In the genomic region with DNA sequence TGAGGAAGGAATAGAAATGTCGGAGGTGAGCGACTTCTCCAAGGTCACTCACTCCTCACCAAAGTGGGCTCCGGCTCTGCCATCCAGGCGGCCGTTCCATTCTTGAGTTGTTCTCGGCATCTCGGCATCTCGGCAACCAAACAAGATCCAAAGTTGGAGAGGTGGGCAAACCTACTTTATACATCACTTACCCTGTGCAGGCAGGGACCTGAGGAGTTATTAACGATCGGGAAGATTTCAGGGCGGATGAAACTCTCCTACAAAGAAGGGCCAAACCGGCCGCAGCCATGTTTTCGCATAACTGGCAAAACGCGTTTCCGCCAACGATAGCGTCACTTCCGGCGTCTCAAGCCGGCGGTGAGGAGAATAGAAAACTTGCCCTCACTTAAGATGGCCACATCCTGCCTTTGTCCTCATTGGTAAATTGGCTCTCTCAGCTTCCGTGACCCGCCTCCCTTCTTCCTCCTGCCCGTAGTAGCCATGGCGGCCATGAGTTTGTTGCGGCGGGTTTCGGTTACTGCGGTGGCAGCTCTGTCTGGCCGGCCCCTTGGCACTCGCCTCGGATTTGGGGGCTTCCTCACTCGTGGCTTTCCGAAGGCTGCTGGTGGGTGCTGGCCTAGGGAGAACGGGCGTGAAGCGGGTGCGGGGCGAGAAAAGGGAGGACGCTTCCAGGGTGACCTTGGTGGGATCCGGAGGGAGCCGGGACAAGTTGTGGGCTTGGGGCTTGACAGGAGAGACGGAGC, we compare ENCODE assay signal across 8 cellular contexts. TPM values are rescaled to one million over a fixed set of nuclear protein-coding genes. Genes with fewer than 3 reads are reported as not detected.
A peak's percentile ranks its signal among the peaks of the same experiment; 100 is the strongest.
DNase-seq lines count a peak whose midpoint lies in the region; ATAC-seq, FAIRE-seq and TF ChIP-seq lines count a peak whose summit lies in the region.

Gene MRPL47 (minus strand): TSS at position 303 of the 743 bp plus-strand sequence. CDS start 14 bp downstream, at position 289.
Gene NDUFB5 (plus strand): TSS at position 459 of the 743 bp plus-strand sequence. CDS start 22 bp downstream, at position 481.

- peak within 1 kb of the TSS; percentile 99 for H4K8ac ChIP-seq in trophoblast cell (ENCODE audit: low read depth, low read length)

- H2BK5ac ChIP-seq in trophoblast cell (ENCODE audit: low read depth, low read length, poor library complexity): peak within 1 kb of the TSS; percentile 94

- H2BK120ac ChIP-seq in trophoblast cell (ENCODE audit: insufficient read depth, low read length, poor library complexity): peak within 1 kb of the TSS; percentile 82

- H3K27me3 Mint-ChIP-seq in T-cell: no peaks in the 10 kb centered on the region

- H3K79me1 ChIP-seq in trophoblast cell (ENCODE audit: low read length): peaks cover 4% of the 10 kb centered on the region

- in situ Hi-C loops in transverse colon (cut with MboI; ENCODE audit: low pct_ligation_motif_present in 1 of 4, low pct_unique_long_range_greater_than_20kb in 1 of 4, low sequenced_read_pairs in 3 of 4): no loop called here

- H3K4me1 Mint-ChIP-seq in T-cell: peaks cover 42 to 54% (median 46%) of the 10 kb centered on the region in 3 donors

- peak within 1 kb of the TSS; percentile 95 for H4K12ac ChIP-seq in trophoblast cell (ENCODE audit: low read depth, low read length)

- H3K27ac Mint-ChIP-seq in T-cell: peak within 1 kb of the TSS; percentile 99 to 100

- H3K4me2 ChIP-seq in trophoblast cell (ENCODE audit: low read length): peak within 1 kb of the TSS; percentile 96

- no peaks in the 10 kb centered on the region for H3K27me3 ChIP-seq in trophoblast cell (ENCODE audit: insufficient read depth, low read length)
- no peaks in the 10 kb centered on the region for H3K27me3 ChIP-seq in transverse colon

- no peak for TF ChIP-seq CTCF in transverse colon (IDR thresholded peaks at IDR 0.05)

- 0% methylated on average over 45 of the region's 45 CpGs for WGBS in adipose tissue, 3 donors
- no CpG with 5 or more reads among the region's 45 CpGs for WGBS in trophoblast cell (ENCODE audit: extremely low coverage, insufficient coverage, insufficient read length)
- 0 to 2% methylated on average over 9 to 44 of the region's 45 CpGs for WGBS in transverse colon (ENCODE audit: low coverage in 1 of 2), 2 donors

- peak; percentile 97 for ATAC-seq in HG02840 (IDR thresholded peaks at IDR 0.05; ENCODE audit: low FRiP score, unreplicated experiment)
- peak; percentile 99 to 100 (median 100) for ATAC-seq in T-cell (replicated peaks in 1 of 4)

- CTCF ChIA-PET in T-cell (lab: Charles Lee): interaction anchor here (0.6 to 2.7 kb wide), 9 partner anchors 25 to 1308 kb away, joined by 3 to 15 read pairs (median 5); partner anchors contain the start of genes ACTL6A (in 1 of the 2), FXR1 (in 1 of the 2), MFN1 (in 1 of the 2) and USP13 (in 1 of the 2)

- peaks cover 2 to 6% of the 10 kb centered on the region in 2 experiments for H3K4me1 ChIP-seq in trophoblast cell (ENCODE audit: control insufficient read depth in 1 of 2, insufficient read depth in 2 of 2, low read length in 2 of 2)
- peaks cover 13 to 27% (median 17%) of the 10 kb centered on the region in 4 donors for H3K4me1 ChIP-seq in transverse colon

- H3K36me3 ChIP-seq in trophoblast cell (ENCODE audit: control insufficient read depth in 1 of 2, insufficient read depth in 2 of 2, low read length in 2 of 2): peaks cover 14 to 18% of the 10 kb centered on the region in 2 experiments
- peaks cover 0 to 23% (median 10%) of the 10 kb centered on the region in 4 donors for H3K36me3 ChIP-seq in transverse colon

- no peak within 1 kb of the TSS for H2BK12ac ChIP-seq in trophoblast cell (ENCODE audit: low read length)

- H3K27ac ChIP-seq in adipose tissue (ENCODE audit: low read depth, low read length) (no peak within 1 kb of the TSS), trophoblast cell (ENCODE audit: low read depth, low read length) (no peak within 1 kb of the TSS), transverse colon (peak within 1 kb of the TSS; percentile 85 to 96 (median 92))

- peak within 1 kb of the TSS; percentile 97 for H4K91ac ChIP-seq in trophoblast cell (ENCODE audit: low read depth, low read length)

- TF ChIP-seq POLR2A in GM12891 (IDR thresholded peaks at IDR 0.05; ENCODE audit: low read depth, low read length) (peak; percentile 88), transverse colon (IDR thresholded peaks at IDR 0.05) (peak; percentile 91)

- peaks cover 7% of the 10 kb centered on the region for H3K79me2 ChIP-seq in trophoblast cell (ENCODE audit: control insufficient read depth, insufficient read depth, low read length, poor library complexity)

- peak within 1 kb of the TSS; percentile 97 for H3K4ac ChIP-seq in trophoblast cell (ENCODE audit: low read depth, low read length)

- peak within 1 kb of the TSS; percentile 96 to 100 (median 99) for H3K4me3 Mint-ChIP-seq in T-cell

- H3K9ac ChIP-seq in trophoblast cell (ENCODE audit: low read length): peak within 1 kb of the TSS; percentile 98

- H3K4me3 ChIP-seq in trophoblast cell (ENCODE audit: low read depth, low read length) (peak within 1 kb of the TSS; percentile 97), transverse colon (peak within 1 kb of the TSS; percentile 62 to 94 (median 82))

- H3K18ac ChIP-seq in trophoblast cell (ENCODE audit: low read length): peak within 1 kb of the TSS; percentile 98

- peak within 1 kb of the TSS; percentile 97 for H3K14ac ChIP-seq in trophoblast cell (ENCODE audit: low read length)

- peak; percentile 99 for FAIRE-seq in GM12891 (lab: Jason Lieb, UNC)

- POLR2A ChIA-PET in T-cell (lab: Charles Lee): interaction anchor here (0.6 to 1.4 kb wide), 4 partner anchors 42 to 256 kb away, joined by 3 to 9 read pairs (median 4); partner anchors contain the start of gene ACTL6A (in 1 of the 2)

- DNase-seq in GM12891 (ENCODE audit: insufficient read length, low spot score) (peak; percentile 59), NCI-H1436 treated with DMSO at 0.1 percent for 48 hours (lab: John Stamatoyannopoulos, UW) (peak; percentile 93), T-cell (peak; percentile 79 to 95 (median 92)), cardiac septum (ENCODE audit: low spot score) (peak; percentile 98), trophoblast cell (peak; percentile 97 to 98), transverse colon (peak; percentile 96)

- no peak for TF ChIP-seq EP300 in transverse colon (IDR thresholded peaks at IDR 0.05; ENCODE audit: low read depth)

- H2AFZ ChIP-seq in trophoblast cell (ENCODE audit: insufficient read depth, low read length, poor library complexity): peak within 1 kb of the TSS; percentile 98

- H3K23ac ChIP-seq in trophoblast cell (ENCODE audit: low read length): no peak within 1 kb of the TSS

- no peaks in the 10 kb centered on the region for H3K9me3 Mint-ChIP-seq in T-cell

- peak within 1 kb of the TSS; percentile 81 for H2AK5ac ChIP-seq in trophoblast cell (ENCODE audit: low read length)

- no peaks in the 10 kb centered on the region for H3K9me3 ChIP-seq in trophoblast cell (ENCODE audit: insufficient read depth, low read depth, low read length)
- H3K9me3 ChIP-seq in transverse colon: no peaks in the 10 kb centered on the region

- intact Hi-C loops in cardiac septum (cut with DNase I) (loop anchor here (2.0 to 5.0 kb wide), 3 partner anchors 42 to 256 kb away; partner anchors contain the start of genes ACTL6A and USP13), transverse colon (cut with DNase I; ENCODE audit: low total_unique reads) (loop anchor here (5.0 kb wide), 1 partner anchor 42 kb away; the partner anchor contains the start of gene ACTL6A)

- peaks cover 19% of the 10 kb centered on the region for H3K36me3 Mint-ChIP-seq in T-cell

TF ChIP-seq in GM12891, 5 proteins besides CTCF, POLR2A, EP300 and RAD21:
- peak; percentile 87 for TF ChIP-seq POLR2AphosphoS5 (IDR thresholded peaks at IDR 0.05; ENCODE audit: low read depth, low read length)
- TF ChIP-seq SPI1 (IDR thresholded peaks at IDR 0.05; ENCODE audit: low read depth, low read length): peak; percentile 0; the same call in 1 of the 2 replicates
- peak; percentile 51 for TF ChIP-seq POU2F2 (IDR thresholded peaks at IDR 0.05; ENCODE audit: low read depth, low read length)
- no peak for TF ChIP-seq PAX5 (IDR thresholded peaks at IDR 0.05; ENCODE audit: insufficient read depth, low read length, severe bottlenecking)
- TF ChIP-seq TAF1 (IDR thresholded peaks at IDR 0.05; ENCODE audit: low read depth, low read length): peak; percentile 97

RNA-seq across cellular contexts. Expression of gene MRPL47, which starts in this region (rescaled TPM):
- polyA plus RNA-seq in GM12891 (2012; ENCODE audit: low read depth, missing spikeins): 47.8 TPM
- total RNA-seq in T-cell (10 to 100 TPM; 16.2 to 22.7 (median 19.7) TPM), cardiac septum (47.5 TPM), transverse colon (10 to 100 TPM; 10.1 to 26.8 (median 20.7) TPM)
- 10 to 100 TPM; 11.7 to 57.2 (median 28.3) TPM for polyA plus RNA-seq in adipose tissue
- polyA plus RNA-seq in trophoblast cell (2013): 66.3 and 70.0 TPM in 2 replicates

RNA-seq across cellular contexts. Expression of gene NDUFB5, which starts in this region (rescaled TPM):
- 99.6 TPM for polyA plus RNA-seq in GM12891 (2012; ENCODE audit: low read depth, missing spikeins)
- total RNA-seq in T-cell: 10 to 100 TPM; 25.6 to 56.1 (median 49.7) TPM
- 100 to 1,000 TPM in 1 of 3 donors, 10 to 100 TPM in 2; 42.5 to 145 (median 86.6) TPM for polyA plus RNA-seq in adipose tissue
- total RNA-seq in cardiac septum: 258 TPM
- 78.3 and 80.5 TPM in 2 replicates for polyA plus RNA-seq in trophoblast cell (2013)
- 100 to 1,000 TPM in 2 of 4 donors, 10 to 100 TPM in 2; 47.5 to 139 (median 88.5) TPM for total RNA-seq in transverse colon

Comparison
In these comparisons a context has a peak if more than half of its experiments do, and no peak if none do; other contexts are left out.
1. H3K27ac ChIP-seq: peak in transverse colon (4 of 4); none in adipose tissue (single experiment) and trophoblast cell (single experiment).
2. Peak in every context shown above with its lines, with median percentiles within 50 percentile points of each other: DNase-seq.